In genomic region chr4:156493858-156494257, GRCh38 we compare ENCODE assay signal across 1 cellular context.
TF ChIP-seq lines count a peak whose summit lies in the region.

No MANE protein-coding gene starts in this region.

TF ChIP-seq in endothelial cell of umbilical vein, 7 proteins besides CTCF, POLR2A, EP300 and RAD21 (continued from another document):
- TF ChIP-seq EZH2 (IDR thresholded peaks at IDR 0.05; ENCODE audit: borderline replicate concordance, low read depth, low read length, severe bottlenecking) (no peak), GATA2 (IDR thresholded peaks at IDR 0.05; ENCODE audit: insufficient read depth, insufficient read length, low read depth, low read length) (no peak)
